Comparison of ENCODE assay signal across 9 cellular contexts in genomic region chr9:132849168-132849831, GRCh38. TPM values are rescaled to one million over a fixed set of nuclear protein-coding genes. Genes with fewer than 3 reads are reported as not detected.
DNase-seq lines count a peak whose midpoint lies in the region; ATAC-seq and TF ChIP-seq lines count a peak whose summit lies in the region.
"Had no signal": no experiment of that assay in that cellular context is flagged by ENCODE, and none has a peak within 500 bp of the region (broad histone marks: within the 10 kb centered on the region; RNA-seq: fewer than 3 reads in every experiment).

No MANE protein-coding gene starts in this region.

- no peak for ATAC-seq in stimulated activated memory B cell treated with anti-CD40 and anti-IgM and Interleukin-4, amounts not matched to agents 10 μg/mL and 1 μg/mL and 100 μg/mL, for 72 hours
- ATAC-seq: gastroesophageal sphincter had no signal

- DNase-seq in activated naive CD4-positive, alpha-beta T cell treated with anti-CD3 and anti-CD28 coated beads for 36 hours = peak; percentile 31
- no peak for DNase-seq in activated naive CD4-positive, alpha-beta T cell treated with anti-CD3 and anti-CD28 coated beads, Interleukin-2, amount 50 U/mL, for 16 hours
- peak; percentile 12 for DNase-seq in fibroblast of the aortic adventitia (ENCODE audit: low read depth)
- DNase-seq in NCI-H1930 (lab: John Stamatoyannopoulos, UW) = no peak
- DNase-seq in NOMO-1 treated with dmso at 0.1 percent for 144 hours (lab: John Stamatoyannopoulos, UW; ENCODE audit: unreplicated experiment) = no peak
- no peak for DNase-seq in CD1c-positive myeloid dendritic cell (ENCODE audit: extremely low spot score)

- peak overlapping the region; percentile 45 for H3K4me3 Mint-ChIP-seq in activated naive CD4-positive, alpha-beta T cell treated with anti-CD3 and anti-CD28 coated beads for 36 hours
- H3K4me3 Mint-ChIP-seq in T-helper 1 cell treated with Interleukin-12 subunit alpha and Interleukin-12 subunit beta and Interleukin-4 antibody, amounts not matched to agents 30 μg/mL and 1 μg/mL, for 36 hours = peak overlapping the region; percentile 34
- H3K4me3 Mint-ChIP-seq in stimulated activated memory B cell treated with anti-CD40 and anti-IgM and Interleukin-4, amounts not matched to agents 10 μg/mL and 1 μg/mL and 100 μg/mL, for 72 hours = peak overlapping the region; percentile 32

- H3K4me3 ChIP-seq in fibroblast of the aortic adventitia (ENCODE audit: low read depth, low read length) = no peak overlapping the region
- H3K4me3 ChIP-seq: gastroesophageal sphincter had no signal

- no peaks in the 10 kb centered on the region for H3K27me3 Mint-ChIP-seq in activated naive CD4-positive, alpha-beta T cell treated with anti-CD3 and anti-CD28 coated beads for 36 hours (ENCODE audit: low read depth)
- H3K27me3 Mint-ChIP-seq in T-helper 1 cell treated with Interleukin-12 subunit alpha and Interleukin-12 subunit beta and Interleukin-4 antibody, amounts not matched to agents 30 μg/mL and 1 μg/mL, for 36 hours (ENCODE audit: low read depth) = peaks cover 3% of the 10 kb centered on the region
- H3K27me3 Mint-ChIP-seq in stimulated activated memory B cell treated with anti-CD40 and anti-IgM and Interleukin-4, amounts not matched to agents 10 μg/mL and 1 μg/mL and 100 μg/mL, for 72 hours = no peaks in the 10 kb centered on the region

- H3K27ac Mint-ChIP-seq in activated naive CD4-positive, alpha-beta T cell treated with anti-CD3 and anti-CD28 coated beads for 36 hours = peak overlapping the region; percentile 81
- H3K27ac Mint-ChIP-seq in T-helper 1 cell treated with Interleukin-12 subunit alpha and Interleukin-12 subunit beta and Interleukin-4 antibody, amounts not matched to agents 30 μg/mL and 1 μg/mL, for 36 hours = peak overlapping the region; percentile 72
- H3K27ac Mint-ChIP-seq in stimulated activated memory B cell treated with anti-CD40 and anti-IgM and Interleukin-4, amounts not matched to agents 10 μg/mL and 1 μg/mL and 100 μg/mL, for 72 hours = peak overlapping the region; percentile 82

- CTCF ChIA-PET in activated naive CD4-positive, alpha-beta T cell treated with anti-CD3 and anti-CD28 coated beads for 36 hours (lab: Charles Lee) = interaction anchor here (0.6 to 3.3 kb wide), 4 partner anchors 52 to 341 kb away, joined by 3 to 16 read pairs (median 4); no protein-coding TSS in a partner anchor

- H3K36me3 Mint-ChIP-seq in activated naive CD4-positive, alpha-beta T cell treated with anti-CD3 and anti-CD28 coated beads for 36 hours (ENCODE audit: low read depth) = no peaks in the 10 kb centered on the region
- no peaks in the 10 kb centered on the region for H3K36me3 Mint-ChIP-seq in T-helper 1 cell treated with Interleukin-12 subunit alpha and Interleukin-12 subunit beta and Interleukin-4 antibody, amounts not matched to agents 30 μg/mL and 1 μg/mL, for 36 hours (ENCODE audit: low read depth)
- H3K36me3 Mint-ChIP-seq in stimulated activated memory B cell treated with anti-CD40 and anti-IgM and Interleukin-4, amounts not matched to agents 10 μg/mL and 1 μg/mL and 100 μg/mL, for 72 hours = no peaks in the 10 kb centered on the region

- H3K4me1 Mint-ChIP-seq in activated naive CD4-positive, alpha-beta T cell treated with anti-CD3 and anti-CD28 coated beads for 36 hours (ENCODE audit: low read depth) = peaks cover 19% of the 10 kb centered on the region
- peaks cover 18% of the 10 kb centered on the region for H3K4me1 Mint-ChIP-seq in T-helper 1 cell treated with Interleukin-12 subunit alpha and Interleukin-12 subunit beta and Interleukin-4 antibody, amounts not matched to agents 30 μg/mL and 1 μg/mL, for 36 hours (ENCODE audit: low read depth)
- H3K4me1 Mint-ChIP-seq in stimulated activated memory B cell treated with anti-CD40 and anti-IgM and Interleukin-4, amounts not matched to agents 10 μg/mL and 1 μg/mL and 100 μg/mL, for 72 hours = peaks cover 12% of the 10 kb centered on the region

- intact Hi-C loops in activated naive CD4-positive, alpha-beta T cell treated with anti-CD3 and anti-CD28 coated beads for 36 hours (cut with micrococcal nuclease) = loop anchor here (5.0 kb wide), 1 partner anchor 123 kb away; no protein-coding TSS in a partner anchor

- no peaks in the 10 kb centered on the region for H3K9me3 Mint-ChIP-seq in activated naive CD4-positive, alpha-beta T cell treated with anti-CD3 and anti-CD28 coated beads for 36 hours
- no peaks in the 10 kb centered on the region for H3K9me3 Mint-ChIP-seq in T-helper 1 cell treated with Interleukin-12 subunit alpha and Interleukin-12 subunit beta and Interleukin-4 antibody, amounts not matched to agents 30 μg/mL and 1 μg/mL, for 36 hours
- no peaks in the 10 kb centered on the region for H3K9me3 Mint-ChIP-seq in stimulated activated memory B cell treated with anti-CD40 and anti-IgM and Interleukin-4, amounts not matched to agents 10 μg/mL and 1 μg/mL and 100 μg/mL, for 72 hours

- TF ChIP-seq CTCF in fibroblast of the aortic adventitia (IDR thresholded peaks at IDR 0.05; ENCODE audit: insufficient read depth, low read length) = no peak

RNA-seq across cellular contexts. Expression of gene AK8, which starts 28.8 kb away (rescaled TPM):
- total RNA-seq in activated naive CD4-positive, alpha-beta T cell treated with anti-CD3 and anti-CD28 coated beads for 36 hours = not detected
- 0.18 TPM in 1 of 2 replicates, not detected in the other for total RNA-seq in fibroblast of the aortic adventitia (ENCODE audit: low replicate concordance)

RNA-seq across cellular contexts. Expression of gene SPACA9, which starts 29.4 kb away (rescaled TPM):
- total RNA-seq in activated naive CD4-positive, alpha-beta T cell treated with anti-CD3 and anti-CD28 coated beads for 36 hours = 1 to 10 TPM; 2.5 to 2.9 TPM
- 0.74 and 2.7 TPM in 2 replicates for total RNA-seq in fibroblast of the aortic adventitia (ENCODE audit: low replicate concordance)

Comparison
In these comparisons a context has a peak if more than half of its experiments do, and no peak if none do; other contexts are left out.
1. DNase-seq: peak in activated naive CD4-positive, alpha-beta T cell treated with anti-CD3 and anti-CD28 coated beads for 36 hours (single experiment) and fibroblast of the aortic adventitia (single experiment); none in activated naive CD4-positive, alpha-beta T cell treated with anti-CD3 and anti-CD28 coated beads, Interleukin-2, amount 50 U/mL, for 16 hours (single experiment), NCI-H1930 (0 of 2), NOMO-1 treated with dmso at 0.1 percent for 144 hours (single experiment) and CD1c-positive myeloid dendritic cell (single experiment).
2. Peak in every context shown above with its lines, with median percentiles within 50 percentile points of each other: H3K27ac Mint-ChIP-seq and H3K4me3 Mint-ChIP-seq.